Comparison of ENCODE assay signal across 1 cellular context in the genomic region with DNA sequence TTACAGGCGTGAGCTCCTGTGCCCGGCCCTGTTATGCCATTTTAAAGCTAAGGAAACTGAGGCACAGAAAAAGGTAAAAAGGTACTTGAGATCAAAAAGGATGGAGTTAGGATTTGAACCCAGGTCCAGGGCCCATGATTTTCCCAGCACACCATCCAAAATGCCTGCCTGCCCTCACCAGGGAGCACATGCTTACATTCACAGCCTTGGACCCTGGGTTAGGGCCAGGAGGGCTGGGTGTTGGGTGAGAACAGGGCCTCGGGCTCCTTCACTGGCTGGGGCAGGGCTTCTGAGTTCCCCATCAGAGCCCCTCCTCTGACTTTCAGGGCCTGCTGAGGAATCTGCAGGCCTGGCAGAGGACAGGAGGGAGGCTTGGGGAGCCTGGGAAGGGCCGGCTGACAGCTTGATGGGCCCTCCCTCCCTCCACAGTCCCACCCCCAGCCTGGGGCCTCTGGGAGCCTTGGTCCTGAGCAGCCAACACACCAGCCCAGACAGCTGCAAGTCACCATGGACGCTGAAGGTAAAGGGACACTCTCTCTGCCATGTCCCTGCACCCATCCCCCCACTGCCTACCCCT.
TF ChIP-seq lines count a peak whose summit lies in the region.

A gene (plus strand): TSS at position 490 of the 577 bp plus-strand sequence. CDS start 18 bp downstream, at position 508.

TF ChIP-seq in HepG2, 621 proteins besides CTCF, POLR2A, EP300 and RAD21 (continued from another document and continues in another):
- TF ChIP-seq, protein P1, sequence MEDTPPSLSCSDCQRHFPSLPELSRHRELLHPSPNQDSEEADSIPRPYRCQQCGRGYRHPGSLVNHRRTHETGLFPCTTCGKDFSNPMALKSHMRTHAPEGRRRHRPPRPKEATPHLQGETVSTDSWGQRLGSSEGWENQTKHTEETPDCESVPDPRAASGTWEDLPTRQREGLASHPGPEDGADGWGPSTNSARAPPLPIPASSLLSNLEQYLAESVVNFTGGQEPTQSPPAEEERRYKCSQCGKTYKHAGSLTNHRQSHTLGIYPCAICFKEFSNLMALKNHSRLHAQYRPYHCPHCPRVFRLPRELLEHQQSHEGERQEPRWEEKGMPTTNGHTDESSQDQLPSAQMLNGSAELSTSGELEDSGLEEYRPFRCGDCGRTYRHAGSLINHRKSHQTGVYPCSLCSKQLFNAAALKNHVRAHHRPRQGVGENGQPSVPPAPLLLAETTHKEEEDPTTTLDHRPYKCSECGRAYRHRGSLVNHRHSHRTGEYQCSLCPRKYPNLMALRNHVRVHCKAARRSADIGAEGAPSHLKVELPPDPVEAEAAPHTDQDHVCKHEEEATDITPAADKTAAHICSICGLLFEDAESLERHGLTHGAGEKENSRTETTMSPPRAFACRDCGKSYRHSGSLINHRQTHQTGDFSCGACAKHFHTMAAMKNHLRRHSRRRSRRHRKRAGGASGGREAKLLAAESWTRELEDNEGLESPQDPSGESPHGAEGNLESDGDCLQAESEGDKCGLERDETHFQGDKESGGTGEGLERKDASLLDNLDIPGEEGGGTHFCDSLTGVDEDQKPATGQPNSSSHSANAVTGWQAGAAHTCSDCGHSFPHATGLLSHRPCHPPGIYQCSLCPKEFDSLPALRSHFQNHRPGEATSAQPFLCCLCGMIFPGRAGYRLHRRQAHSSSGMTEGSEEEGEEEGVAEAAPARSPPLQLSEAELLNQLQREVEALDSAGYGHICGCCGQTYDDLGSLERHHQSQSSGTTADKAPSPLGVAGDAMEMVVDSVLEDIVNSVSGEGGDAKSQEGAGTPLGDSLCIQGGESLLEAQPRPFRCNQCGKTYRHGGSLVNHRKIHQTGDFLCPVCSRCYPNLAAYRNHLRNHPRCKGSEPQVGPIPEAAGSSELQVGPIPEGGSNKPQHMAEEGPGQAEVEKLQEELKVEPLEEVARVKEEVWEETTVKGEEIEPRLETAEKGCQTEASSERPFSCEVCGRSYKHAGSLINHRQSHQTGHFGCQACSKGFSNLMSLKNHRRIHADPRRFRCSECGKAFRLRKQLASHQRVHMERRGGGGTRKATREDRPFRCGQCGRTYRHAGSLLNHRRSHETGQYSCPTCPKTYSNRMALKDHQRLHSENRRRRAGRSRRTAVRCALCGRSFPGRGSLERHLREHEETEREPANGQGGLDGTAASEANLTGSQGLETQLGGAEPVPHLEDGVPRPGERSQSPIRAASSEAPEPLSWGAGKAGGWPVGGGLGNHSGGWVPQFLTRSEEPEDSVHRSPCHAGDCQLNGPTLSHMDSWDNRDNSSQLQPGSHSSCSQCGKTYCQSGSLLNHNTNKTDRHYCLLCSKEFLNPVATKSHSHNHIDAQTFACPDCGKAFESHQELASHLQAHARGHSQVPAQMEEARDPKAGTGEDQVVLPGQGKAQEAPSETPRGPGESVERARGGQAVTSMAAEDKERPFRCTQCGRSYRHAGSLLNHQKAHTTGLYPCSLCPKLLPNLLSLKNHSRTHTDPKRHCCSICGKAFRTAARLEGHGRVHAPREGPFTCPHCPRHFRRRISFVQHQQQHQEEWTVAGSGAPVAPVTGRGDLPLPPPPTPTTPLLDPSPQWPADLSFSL (CRISPR knock-in tag; IDR thresholded peaks at IDR 0.05), result no peak
- 0 out of 2 replicates have a peak, but pooled peaks have one; percentile 22 for TF ChIP-seq SAP130 (CRISPR knock-in tag; IDR thresholded peaks at IDR 0.05; ENCODE audit: low read depth)
- TF ChIP-seq, protein P2, sequence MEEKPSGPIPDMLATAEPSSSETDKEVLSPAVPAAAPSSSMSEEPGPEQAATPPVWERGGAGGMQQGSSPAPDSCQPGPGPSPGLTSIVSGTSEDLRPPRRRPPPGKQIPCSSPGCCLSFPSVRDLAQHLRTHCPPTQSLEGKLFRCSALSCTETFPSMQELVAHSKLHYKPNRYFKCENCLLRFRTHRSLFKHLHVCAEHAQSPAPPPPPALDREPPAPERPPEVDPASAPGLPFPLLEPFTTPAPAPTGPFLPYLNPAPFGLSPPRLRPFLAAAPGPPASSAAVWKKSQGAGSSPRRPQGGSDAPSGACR (CRISPR knock-in tag; IDR thresholded peaks at IDR 0.05), result no peak
- no peak for TF ChIP-seq MLLT10 (CRISPR knock-in tag; IDR thresholded peaks at IDR 0.05)
- TF ChIP-seq KMT2B (CRISPR knock-in tag; IDR thresholded peaks at IDR 0.05), result no peak
- peak; percentile 56; the same call in 1 of the 2 replicates for TF ChIP-seq SP4 (CRISPR knock-in tag; IDR thresholded peaks at IDR 0.05)
- TF ChIP-seq, protein P3, sequence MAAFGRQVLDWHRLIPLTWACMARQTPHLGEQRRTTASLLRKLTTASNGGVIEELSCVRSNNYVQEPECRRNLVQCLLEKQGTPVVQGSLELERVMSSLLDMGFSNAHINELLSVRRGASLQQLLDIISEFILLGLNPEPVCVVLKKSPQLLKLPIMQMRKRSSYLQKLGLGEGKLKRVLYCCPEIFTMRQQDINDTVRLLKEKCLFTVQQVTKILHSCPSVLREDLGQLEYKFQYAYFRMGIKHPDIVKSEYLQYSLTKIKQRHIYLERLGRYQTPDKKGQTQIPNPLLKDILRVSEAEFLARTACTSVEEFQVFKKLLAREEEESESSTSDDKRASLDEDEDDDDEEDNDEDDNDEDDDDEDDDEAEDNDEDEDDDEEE (CRISPR knock-in tag; IDR thresholded peaks at IDR 0.05), result no peak
- TF ChIP-seq NCOA1 (CRISPR knock-in tag; IDR thresholded peaks at IDR 0.05), result no peak
- TF ChIP-seq, protein P4, sequence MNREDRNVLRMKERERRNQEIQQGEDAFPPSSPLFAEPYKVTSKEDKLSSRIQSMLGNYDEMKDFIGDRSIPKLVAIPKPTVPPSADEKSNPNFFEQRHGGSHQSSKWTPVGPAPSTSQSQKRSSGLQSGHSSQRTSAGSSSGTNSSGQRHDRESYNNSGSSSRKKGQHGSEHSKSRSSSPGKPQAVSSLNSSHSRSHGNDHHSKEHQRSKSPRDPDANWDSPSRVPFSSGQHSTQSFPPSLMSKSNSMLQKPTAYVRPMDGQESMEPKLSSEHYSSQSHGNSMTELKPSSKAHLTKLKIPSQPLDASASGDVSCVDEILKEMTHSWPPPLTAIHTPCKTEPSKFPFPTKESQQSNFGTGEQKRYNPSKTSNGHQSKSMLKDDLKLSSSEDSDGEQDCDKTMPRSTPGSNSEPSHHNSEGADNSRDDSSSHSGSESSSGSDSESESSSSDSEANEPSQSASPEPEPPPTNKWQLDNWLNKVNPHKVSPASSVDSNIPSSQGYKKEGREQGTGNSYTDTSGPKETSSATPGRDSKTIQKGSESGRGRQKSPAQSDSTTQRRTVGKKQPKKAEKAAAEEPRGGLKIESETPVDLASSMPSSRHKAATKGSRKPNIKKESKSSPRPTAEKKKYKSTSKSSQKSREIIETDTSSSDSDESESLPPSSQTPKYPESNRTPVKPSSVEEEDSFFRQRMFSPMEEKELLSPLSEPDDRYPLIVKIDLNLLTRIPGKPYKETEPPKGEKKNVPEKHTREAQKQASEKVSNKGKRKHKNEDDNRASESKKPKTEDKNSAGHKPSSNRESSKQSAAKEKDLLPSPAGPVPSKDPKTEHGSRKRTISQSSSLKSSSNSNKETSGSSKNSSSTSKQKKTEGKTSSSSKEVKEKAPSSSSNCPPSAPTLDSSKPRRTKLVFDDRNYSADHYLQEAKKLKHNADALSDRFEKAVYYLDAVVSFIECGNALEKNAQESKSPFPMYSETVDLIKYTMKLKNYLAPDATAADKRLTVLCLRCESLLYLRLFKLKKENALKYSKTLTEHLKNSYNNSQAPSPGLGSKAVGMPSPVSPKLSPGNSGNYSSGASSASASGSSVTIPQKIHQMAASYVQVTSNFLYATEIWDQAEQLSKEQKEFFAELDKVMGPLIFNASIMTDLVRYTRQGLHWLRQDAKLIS (CRISPR knock-in tag; IDR thresholded peaks at IDR 0.05), result no peak
- TF ChIP-seq ZNF780A (CRISPR knock-in tag; IDR thresholded peaks at IDR 0.05), result no peak
- TF ChIP-seq ZNF225 (CRISPR knock-in tag; IDR thresholded peaks at IDR 0.05), result no peak
- TF ChIP-seq, protein P5, sequence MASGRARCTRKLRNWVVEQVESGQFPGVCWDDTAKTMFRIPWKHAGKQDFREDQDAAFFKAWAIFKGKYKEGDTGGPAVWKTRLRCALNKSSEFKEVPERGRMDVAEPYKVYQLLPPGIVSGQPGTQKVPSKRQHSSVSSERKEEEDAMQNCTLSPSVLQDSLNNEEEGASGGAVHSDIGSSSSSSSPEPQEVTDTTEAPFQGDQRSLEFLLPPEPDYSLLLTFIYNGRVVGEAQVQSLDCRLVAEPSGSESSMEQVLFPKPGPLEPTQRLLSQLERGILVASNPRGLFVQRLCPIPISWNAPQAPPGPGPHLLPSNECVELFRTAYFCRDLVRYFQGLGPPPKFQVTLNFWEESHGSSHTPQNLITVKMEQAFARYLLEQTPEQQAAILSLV (CRISPR knock-in tag; IDR thresholded peaks at IDR 0.05; ENCODE audit: borderline replicate concordance), result no peak
- TF ChIP-seq ZNF367 (CRISPR knock-in tag; IDR thresholded peaks at IDR 0.05; ENCODE audit: borderline replicate concordance), result no peak
- TF ChIP-seq, protein P6, sequence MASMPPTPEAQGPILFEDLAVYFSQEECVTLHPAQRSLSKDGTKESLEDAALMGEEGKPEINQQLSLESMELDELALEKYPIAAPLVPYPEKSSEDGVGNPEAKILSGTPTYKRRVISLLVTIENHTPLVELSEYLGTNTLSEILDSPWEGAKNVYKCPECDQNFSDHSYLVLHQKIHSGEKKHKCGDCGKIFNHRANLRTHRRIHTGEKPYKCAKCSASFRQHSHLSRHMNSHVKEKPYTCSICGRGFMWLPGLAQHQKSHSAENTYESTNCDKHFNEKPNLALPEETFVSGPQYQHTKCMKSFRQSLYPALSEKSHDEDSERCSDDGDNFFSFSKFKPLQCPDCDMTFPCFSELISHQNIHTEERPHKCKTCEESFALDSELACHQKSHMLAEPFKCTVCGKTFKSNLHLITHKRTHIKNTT (CRISPR knock-in tag; IDR thresholded peaks at IDR 0.05), result no peak
- no peak for TF ChIP-seq RFX3 (CRISPR knock-in tag; IDR thresholded peaks at IDR 0.05)
- no peak for TF ChIP-seq NFIB (CRISPR knock-in tag; IDR thresholded peaks at IDR 0.05; ENCODE audit: borderline replicate concordance)
- TF ChIP-seq ZNF10 (CRISPR knock-in tag; IDR thresholded peaks at IDR 0.05; ENCODE audit: borderline replicate concordance, low read depth), result no peak
- TF ChIP-seq, protein P7, sequence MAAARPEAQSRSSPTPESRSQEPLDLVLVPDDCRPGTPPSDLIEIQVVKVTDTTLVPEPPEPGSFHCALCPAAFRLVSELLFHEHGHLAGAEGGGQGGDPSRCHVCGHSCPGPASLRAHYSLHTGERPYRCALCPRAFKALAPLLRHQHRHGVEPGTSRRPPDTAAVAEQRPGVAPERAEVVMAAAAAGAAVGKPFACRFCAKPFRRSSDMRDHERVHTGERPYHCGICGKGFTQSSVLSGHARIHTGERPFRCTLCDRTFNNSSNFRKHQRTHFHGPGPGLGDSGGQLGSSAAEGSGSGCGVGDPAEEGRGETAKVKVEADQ (CRISPR knock-in tag; IDR thresholded peaks at IDR 0.05; ENCODE audit: borderline replicate concordance), result 0 out of 2 replicates have a peak, but pooled peaks have one; percentile 4
- TF ChIP-seq ZNF674 (CRISPR knock-in tag; IDR thresholded peaks at IDR 0.05; ENCODE audit: low read depth), result no peak; the same call in 1 of the 2 replicates
- no peak for TF ChIP-seq ZNF614 (CRISPR knock-in tag; IDR thresholded peaks at IDR 0.05; ENCODE audit: borderline replicate concordance)
- no peak for TF ChIP-seq SNAI1 (CRISPR knock-in tag; IDR thresholded peaks at IDR 0.05; ENCODE audit: borderline replicate concordance)
- TF ChIP-seq, protein P8, sequence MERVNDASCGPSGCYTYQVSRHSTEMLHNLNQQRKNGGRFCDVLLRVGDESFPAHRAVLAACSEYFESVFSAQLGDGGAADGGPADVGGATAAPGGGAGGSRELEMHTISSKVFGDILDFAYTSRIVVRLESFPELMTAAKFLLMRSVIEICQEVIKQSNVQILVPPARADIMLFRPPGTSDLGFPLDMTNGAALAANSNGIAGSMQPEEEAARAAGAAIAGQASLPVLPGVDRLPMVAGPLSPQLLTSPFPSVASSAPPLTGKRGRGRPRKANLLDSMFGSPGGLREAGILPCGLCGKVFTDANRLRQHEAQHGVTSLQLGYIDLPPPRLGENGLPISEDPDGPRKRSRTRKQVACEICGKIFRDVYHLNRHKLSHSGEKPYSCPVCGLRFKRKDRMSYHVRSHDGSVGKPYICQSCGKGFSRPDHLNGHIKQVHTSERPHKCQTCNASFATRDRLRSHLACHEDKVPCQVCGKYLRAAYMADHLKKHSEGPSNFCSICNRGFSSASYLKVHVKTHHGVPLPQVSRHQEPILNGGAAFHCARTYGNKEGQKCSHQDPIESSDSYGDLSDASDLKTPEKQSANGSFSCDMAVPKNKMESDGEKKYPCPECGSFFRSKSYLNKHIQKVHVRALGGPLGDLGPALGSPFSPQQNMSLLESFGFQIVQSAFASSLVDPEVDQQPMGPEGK (CRISPR knock-in tag; IDR thresholded peaks at IDR 0.05), result no peak
- TF ChIP-seq ZNF256 (CRISPR knock-in tag; conservative IDR thresholded peaks at IDR 0.05), result no peak
- peak; percentile 24; the same call in 1 of the 2 replicates for TF ChIP-seq GATA4 (IDR thresholded peaks at IDR 0.05; ENCODE audit: borderline replicate concordance, low read depth)
- peak; percentile 16 for TF ChIP-seq ZNF883 (CRISPR knock-in tag; IDR thresholded peaks at IDR 0.05; ENCODE audit: not compliant biosample characterization)
- TF ChIP-seq ZNF672 (CRISPR knock-in tag; IDR thresholded peaks at IDR 0.05), result no peak
- TF ChIP-seq ZMAT3 (CRISPR knock-in tag; conservative IDR thresholded peaks at IDR 0.05), result no peak
- peak; percentile 31; the same call in 1 of the 2 replicates for TF ChIP-seq MIXL1 (CRISPR knock-in tag; IDR thresholded peaks at IDR 0.05)
- no peak for TF ChIP-seq TBX2 (CRISPR knock-in tag; IDR thresholded peaks at IDR 0.05; ENCODE audit: borderline replicate concordance)
- no peak for TF ChIP-seq NKX3-1 (CRISPR knock-in tag; IDR thresholded peaks at IDR 0.05)
- TF ChIP-seq, protein P9, sequence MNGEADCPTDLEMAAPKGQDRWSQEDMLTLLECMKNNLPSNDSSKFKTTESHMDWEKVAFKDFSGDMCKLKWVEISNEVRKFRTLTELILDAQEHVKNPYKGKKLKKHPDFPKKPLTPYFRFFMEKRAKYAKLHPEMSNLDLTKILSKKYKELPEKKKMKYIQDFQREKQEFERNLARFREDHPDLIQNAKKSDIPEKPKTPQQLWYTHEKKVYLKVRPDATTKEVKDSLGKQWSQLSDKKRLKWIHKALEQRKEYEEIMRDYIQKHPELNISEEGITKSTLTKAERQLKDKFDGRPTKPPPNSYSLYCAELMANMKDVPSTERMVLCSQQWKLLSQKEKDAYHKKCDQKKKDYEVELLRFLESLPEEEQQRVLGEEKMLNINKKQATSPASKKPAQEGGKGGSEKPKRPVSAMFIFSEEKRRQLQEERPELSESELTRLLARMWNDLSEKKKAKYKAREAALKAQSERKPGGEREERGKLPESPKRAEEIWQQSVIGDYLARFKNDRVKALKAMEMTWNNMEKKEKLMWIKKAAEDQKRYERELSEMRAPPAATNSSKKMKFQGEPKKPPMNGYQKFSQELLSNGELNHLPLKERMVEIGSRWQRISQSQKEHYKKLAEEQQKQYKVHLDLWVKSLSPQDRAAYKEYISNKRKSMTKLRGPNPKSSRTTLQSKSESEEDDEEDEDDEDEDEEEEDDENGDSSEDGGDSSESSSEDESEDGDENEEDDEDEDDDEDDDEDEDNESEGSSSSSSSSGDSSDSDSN (CRISPR knock-in tag; IDR thresholded peaks at IDR 0.05), result no peak
- no peak for TF ChIP-seq ZFP41 (CRISPR knock-in tag; IDR thresholded peaks at IDR 0.05; ENCODE audit: borderline replicate concordance)
